Comparison of ENCODE assay signal across 8 cellular contexts in the genomic region with DNA sequence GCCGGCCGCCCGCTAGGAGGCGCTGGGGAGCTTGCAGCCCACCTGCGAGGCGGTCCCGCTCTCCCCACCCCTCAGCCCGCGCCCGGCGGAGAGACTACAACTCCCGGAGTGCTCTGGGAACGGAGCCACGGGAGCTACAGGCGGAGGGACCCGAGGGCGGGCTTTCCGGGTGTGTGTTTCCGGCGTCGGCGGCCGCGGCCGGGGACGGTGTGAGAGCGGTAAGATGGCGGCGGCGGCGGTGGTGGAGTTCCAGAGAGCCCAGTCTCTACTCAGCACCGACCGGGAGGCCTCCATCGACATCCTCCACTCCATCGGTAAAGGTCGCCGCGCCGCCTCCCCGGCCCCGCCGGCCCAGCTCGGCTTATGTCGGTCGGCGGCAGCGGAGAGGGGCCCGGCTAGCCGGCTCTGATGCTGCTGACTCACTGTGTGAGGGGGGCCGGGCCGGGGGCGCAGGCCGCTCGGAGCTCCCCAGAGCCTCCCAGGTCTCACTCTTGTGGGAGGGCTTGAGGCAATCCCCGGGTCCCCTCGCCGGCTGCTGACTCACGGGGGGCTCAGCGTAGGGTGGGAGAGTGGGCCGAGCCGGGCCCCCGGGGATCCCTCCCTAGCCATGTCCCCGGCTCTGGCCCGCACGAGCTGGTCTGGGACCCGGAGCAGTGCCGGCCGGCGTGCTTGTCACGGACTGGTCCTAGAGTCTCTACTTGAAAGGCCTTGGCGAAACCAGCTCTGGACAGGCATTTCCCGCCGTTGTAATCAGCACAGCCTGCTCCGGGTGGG. TPM values are rescaled to one million over a fixed set of nuclear protein-coding genes. Genes with fewer than 3 reads are reported as not detected.
A peak's percentile ranks its signal among the peaks of the same experiment; 100 is the strongest.
DNase-seq lines count a peak whose midpoint lies in the region; ATAC-seq and TF ChIP-seq lines count a peak whose summit lies in the region.

A gene (plus strand): TSS at position 210 of the 774 bp plus-strand sequence. CDS start 14 bp downstream, at position 224.

- peak; percentile 74 for TF ChIP-seq POLR2A in GM18505 (IDR thresholded peaks at IDR 0.05; ENCODE audit: borderline replicate concordance, extremely low read depth, insufficient read depth, insufficient read length)

- ATAC-seq in GM18505 (IDR thresholded peaks at IDR 0.05; ENCODE audit: unreplicated experiment): peak; percentile 93
- ATAC-seq in HG02973 (IDR thresholded peaks at IDR 0.05; ENCODE audit: unreplicated experiment): peak; percentile 84

- TF ChIP-seq CTCF in astrocyte of the cerebellum (IDR thresholded peaks at IDR 0.05; ENCODE audit: low read depth, low read length, missing control alignments): peak; percentile 94

- H3K4me3 ChIP-seq in astrocyte of the cerebellum (ENCODE audit: low read depth, low read length): peak within 1 kb of the TSS; percentile 79

- DNase-seq in NCI-H2029 (lab: John Stamatoyannopoulos, UW) (peak; percentile 93), T-helper 9 cell (peak; percentile 99), astrocyte of the cerebellum (ENCODE audit: low read depth) (peak; percentile 93), hepatic stellate cell (ENCODE audit: low spot score) (peak; percentile 97), renal cortical epithelial cell (ENCODE audit: low read depth) (peak; percentile 85), OCI-M2 (lab: John Stamatoyannopoulos, UW; ENCODE audit: unreplicated experiment) (no peak)

- in situ Hi-C loops in astrocyte of the cerebellum (cut with HindIII; ENCODE audit: low sequenced_read_pairs): no loop called here

RNA-seq across cellular contexts. Expression of the gene that starts here (rescaled TPM):
- 79.4 and 97.3 TPM in 2 replicates for total RNA-seq in renal cortical epithelial cell
